In the genomic region with DNA sequence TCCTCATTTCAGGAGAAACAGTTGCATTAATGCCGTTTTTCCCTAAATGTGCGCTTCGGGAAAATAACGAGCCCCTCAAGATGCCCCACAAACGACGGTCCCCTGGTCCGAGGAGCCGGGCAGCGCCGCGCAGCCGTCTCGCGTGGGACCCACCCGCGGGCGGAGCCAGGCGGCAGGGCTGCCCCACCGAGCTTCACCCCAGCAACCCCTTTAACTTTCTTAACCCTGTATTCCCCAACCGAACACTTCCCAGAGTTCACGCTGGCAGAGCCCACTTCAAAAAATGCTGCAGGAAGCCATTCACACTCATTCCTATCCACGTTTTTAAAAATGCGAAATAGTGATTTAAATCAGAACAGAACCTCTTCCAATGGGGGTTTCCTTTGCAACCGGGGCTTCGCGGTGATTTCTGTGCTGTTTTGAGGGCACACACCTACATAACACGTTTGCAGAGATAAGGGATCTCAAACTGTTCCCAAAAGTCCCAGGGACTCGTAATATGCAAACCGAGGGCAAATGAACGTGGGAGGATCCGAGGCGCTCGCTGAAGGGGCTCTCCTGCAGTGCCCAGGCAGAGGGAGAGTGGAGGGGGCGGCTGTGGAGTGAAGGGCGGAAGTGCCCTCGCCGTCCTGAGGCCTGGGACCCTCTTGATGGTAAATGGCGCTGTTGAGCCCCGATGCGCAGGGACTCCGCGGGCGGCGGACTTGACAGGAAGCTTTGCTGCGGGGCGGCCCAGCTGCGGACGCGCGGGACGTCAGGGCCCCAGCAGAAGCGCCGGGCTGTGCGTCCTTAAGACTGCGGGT, we compare ENCODE assay signal across 7 cellular contexts.
A peak's percentile ranks its signal among the peaks of the same experiment; 100 is the strongest.
DNase-seq lines count a peak whose midpoint lies in the region; ATAC-seq and TF ChIP-seq lines count a peak whose summit lies in the region.

No MANE protein-coding gene starts in this region.

- peak overlapping the region; percentile 27 for H3K27ac Mint-ChIP-seq in activated CD4-positive, alpha-beta T cell treated with anti-CD3 and anti-CD28 coated beads, Interleukin-2, amount 10 ng/mL, durations not matched to agents 7 days and 5 days

- peaks cover 0 to 3% of the 10 kb centered on the region in 2 donors for H3K27me3 ChIP-seq in mucosa of rectum (ENCODE audit: control insufficient read depth in 2 of 2, insufficient read depth in 2 of 2, low read length in 2 of 2)
- no peaks in the 10 kb centered on the region for H3K27me3 ChIP-seq in stomach smooth muscle (ENCODE audit: control insufficient read depth in 1 of 2, insufficient read depth in 2 of 2, low read length in 2 of 2)

- CTCF ChIA-PET in HEK293 (lab: Yijun Ruan, JAX): interaction anchor here (0.8 to 1.1 kb wide), 3 partner anchors 40 to 143 kb away, joined by 3 read pairs; no protein-coding TSS in a partner anchor
- CTCF ChIA-PET in activated CD4-positive, alpha-beta T cell treated with anti-CD3 and anti-CD28 coated beads, Interleukin-2, amount 10 ng/mL, durations not matched to agents 7 days and 5 days (lab: Charles Lee): no interaction called here

- H3K9ac ChIP-seq in mucosa of rectum (ENCODE audit: low read depth in 1 of 2, low read length in 2 of 2) (no peak overlapping the region), stomach smooth muscle (ENCODE audit: low read length in 2 of 2) (peak overlapping the region; percentile 40 to 66)

- DNase-seq in NB4 (ENCODE audit: low read depth) (peak; percentile 77), epithelial cell of esophagus (ENCODE audit: low read depth) (peak; percentile 50)
- DNase-seq in activated CD4-positive, alpha-beta T cell treated with anti-CD3 and anti-CD28 coated beads, Interleukin-2, amount 10 ng/mL, durations not matched to agents 7 days and 5 days: peak; percentile 56

- H3K4me3 ChIP-seq in HEK293 (ENCODE audit: low read depth, low read length) (peak overlapping the region; percentile 56), NB4 (ENCODE audit: low read depth, low read length) (peak overlapping the region; percentile 22), epithelial cell of esophagus (ENCODE audit: low read length) (peak overlapping the region; percentile 43), mucosa of rectum (ENCODE audit: low read length in 2 of 2) (peak overlapping the region; percentile 38 to 69), stomach smooth muscle (ENCODE audit: low read length in 2 of 2) (peak overlapping the region; percentile 70 to 83)

- POLR2A ChIA-PET in HEK293 (lab: Yijun Ruan, JAX): interaction anchor here (0.7 kb wide), 1 partner anchor 12 kb away, joined by 4 read pairs; no protein-coding TSS in a partner anchor
- POLR2A ChIA-PET in activated CD4-positive, alpha-beta T cell treated with anti-CD3 and anti-CD28 coated beads, Interleukin-2, amount 10 ng/mL, durations not matched to agents 7 days and 5 days (lab: Charles Lee): no interaction called here

- H3K4me3 Mint-ChIP-seq in activated CD4-positive, alpha-beta T cell treated with anti-CD3 and anti-CD28 coated beads, Interleukin-2, amount 10 ng/mL, durations not matched to agents 7 days and 5 days: peak overlapping the region; percentile 59

- H3K36me3 ChIP-seq in HEK293 (ENCODE audit: control insufficient read depth in 2 of 2, insufficient read depth in 1 of 2, low read length in 2 of 2): no peaks in the 10 kb centered on the region
- no peaks in the 10 kb centered on the region for H3K36me3 ChIP-seq in mucosa of rectum (ENCODE audit: control insufficient read depth in 2 of 2, insufficient read depth in 2 of 2, low read length in 2 of 2)
- H3K36me3 ChIP-seq in stomach smooth muscle (ENCODE audit: control insufficient read depth in 2 of 2, insufficient read depth in 2 of 2, low read length in 2 of 2): no peaks in the 10 kb centered on the region

- H3K4me1 ChIP-seq in HEK293 (ENCODE audit: control insufficient read depth, insufficient read depth, low read length) (no peaks in the 10 kb centered on the region; the same call in 1 of the 2 replicates), mucosa of rectum (ENCODE audit: control insufficient read depth in 2 of 2, insufficient read depth in 2 of 2, low read length in 2 of 2) (no peaks in the 10 kb centered on the region), stomach smooth muscle (ENCODE audit: control insufficient read depth, insufficient read depth, low read length) (peaks cover 6% of the 10 kb centered on the region)

- TF ChIP-seq CTCF in HEK293 (tag by site-specific recombination; IDR thresholded peaks at IDR 0.05) (peak; percentile 72), NB4 (IDR thresholded peaks at IDR 0.05; ENCODE audit: low read depth, low read length) (no peak), epithelial cell of esophagus (IDR thresholded peaks at IDR 0.05; ENCODE audit: insufficient read depth, low read depth, low read length, missing control alignments) (no peak)

- H3K36me3 Mint-ChIP-seq in activated CD4-positive, alpha-beta T cell treated with anti-CD3 and anti-CD28 coated beads, Interleukin-2, amount 10 ng/mL, durations not matched to agents 7 days and 5 days (ENCODE audit: low read depth): no peaks in the 10 kb centered on the region

- ATAC-seq in GM18502 (IDR thresholded peaks at IDR 0.05; ENCODE audit: poor library complexity, unreplicated experiment): peak; percentile 95

- H3K9me3 ChIP-seq in HEK293 (ENCODE audit: control insufficient read depth, insufficient read depth, low read depth, low read length): no peaks in the 10 kb centered on the region
- H3K9me3 ChIP-seq in mucosa of rectum (ENCODE audit: control insufficient read depth in 2 of 2, low read length in 2 of 2): no peaks in the 10 kb centered on the region
- H3K9me3 ChIP-seq in stomach smooth muscle (ENCODE audit: control insufficient read depth in 2 of 2, low read length in 2 of 2): no peaks in the 10 kb centered on the region

- peaks cover 43% of the 10 kb centered on the region for H3K27me3 Mint-ChIP-seq in activated CD4-positive, alpha-beta T cell treated with anti-CD3 and anti-CD28 coated beads, Interleukin-2, amount 10 ng/mL, durations not matched to agents 7 days and 5 days

- peaks cover 13% of the 10 kb centered on the region for H3K4me1 Mint-ChIP-seq in activated CD4-positive, alpha-beta T cell treated with anti-CD3 and anti-CD28 coated beads, Interleukin-2, amount 10 ng/mL, durations not matched to agents 7 days and 5 days

- TF ChIP-seq POLR2A in NB4 (IDR thresholded peaks at IDR 0.05; ENCODE audit: extremely low read depth, insufficient read length): no peak

- peak overlapping the region; percentile 74 for H3K27ac ChIP-seq in HEK293 (ENCODE audit: extremely low read depth, low read depth, low read length)
- H3K27ac ChIP-seq in mucosa of rectum (ENCODE audit: low read depth in 2 of 2, low read length in 2 of 2): no peak overlapping the region
- no peak overlapping the region for H3K27ac ChIP-seq in stomach smooth muscle (ENCODE audit: low read length)

- H3K9me3 Mint-ChIP-seq in activated CD4-positive, alpha-beta T cell treated with anti-CD3 and anti-CD28 coated beads, Interleukin-2, amount 10 ng/mL, durations not matched to agents 7 days and 5 days: no peaks in the 10 kb centered on the region

TF ChIP-seq in HEK293, 187 proteins besides CTCF, POLR2A, EP300 and RAD21 (continues in another document):
- no peak for TF ChIP-seq SALL2 (tag by site-specific recombination; IDR thresholded peaks at IDR 0.05; ENCODE audit: borderline replicate concordance)
- TF ChIP-seq ZNF404 (tag by site-specific recombination; IDR thresholded peaks at IDR 0.05): no peak
- no peak for TF ChIP-seq HOXD13 (CRISPR knock-in tag; IDR thresholded peaks at IDR 0.05; ENCODE audit: borderline replicate concordance)
- no peak for TF ChIP-seq ZNF274 (IDR thresholded peaks at IDR 0.05; ENCODE audit: low read length)
- no peak for TF ChIP-seq ZNF274 (tag by site-specific recombination; IDR thresholded peaks at IDR 0.05; ENCODE audit: borderline replicate concordance)
- no peak for TF ChIP-seq ZNF248 (tag by site-specific recombination; IDR thresholded peaks at IDR 0.05)
- TF ChIP-seq KLF10 (tag by site-specific recombination; IDR thresholded peaks at IDR 0.05): no peak
- no peak for TF ChIP-seq YY2 (tag by site-specific recombination; IDR thresholded peaks at IDR 0.05)
- TF ChIP-seq, protein P1, sequence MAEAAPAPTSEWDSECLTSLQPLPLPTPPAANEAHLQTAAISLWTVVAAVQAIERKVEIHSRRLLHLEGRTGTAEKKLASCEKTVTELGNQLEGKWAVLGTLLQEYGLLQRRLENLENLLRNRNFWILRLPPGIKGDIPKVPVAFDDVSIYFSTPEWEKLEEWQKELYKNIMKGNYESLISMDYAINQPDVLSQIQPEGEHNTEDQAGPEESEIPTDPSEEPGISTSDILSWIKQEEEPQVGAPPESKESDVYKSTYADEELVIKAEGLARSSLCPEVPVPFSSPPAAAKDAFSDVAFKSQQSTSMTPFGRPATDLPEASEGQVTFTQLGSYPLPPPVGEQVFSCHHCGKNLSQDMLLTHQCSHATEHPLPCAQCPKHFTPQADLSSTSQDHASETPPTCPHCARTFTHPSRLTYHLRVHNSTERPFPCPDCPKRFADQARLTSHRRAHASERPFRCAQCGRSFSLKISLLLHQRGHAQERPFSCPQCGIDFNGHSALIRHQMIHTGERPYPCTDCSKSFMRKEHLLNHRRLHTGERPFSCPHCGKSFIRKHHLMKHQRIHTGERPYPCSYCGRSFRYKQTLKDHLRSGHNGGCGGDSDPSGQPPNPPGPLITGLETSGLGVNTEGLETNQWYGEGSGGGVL (tag by site-specific recombination; IDR thresholded peaks at IDR 0.05): peak; percentile 45
- TF ChIP-seq ZNF133 (tag by site-specific recombination; IDR thresholded peaks at IDR 0.05): no peak
- no peak for TF ChIP-seq ZNF843 (tag by site-specific recombination; IDR thresholded peaks at IDR 0.05)
- 0 out of 2 replicates have a peak, but pooled peaks have one; percentile 33 for TF ChIP-seq KLF16 (tag by site-specific recombination; IDR thresholded peaks at IDR 0.05)
- no peak for TF ChIP-seq SCRT1 (tag by site-specific recombination; IDR thresholded peaks at IDR 0.05; ENCODE audit: borderline replicate concordance)
- TF ChIP-seq ZFP37 (tag by site-specific recombination; IDR thresholded peaks at IDR 0.05): no peak
- no peak for TF ChIP-seq ZNF473 (tag by site-specific recombination; IDR thresholded peaks at IDR 0.05)
- TF ChIP-seq, protein P2, sequence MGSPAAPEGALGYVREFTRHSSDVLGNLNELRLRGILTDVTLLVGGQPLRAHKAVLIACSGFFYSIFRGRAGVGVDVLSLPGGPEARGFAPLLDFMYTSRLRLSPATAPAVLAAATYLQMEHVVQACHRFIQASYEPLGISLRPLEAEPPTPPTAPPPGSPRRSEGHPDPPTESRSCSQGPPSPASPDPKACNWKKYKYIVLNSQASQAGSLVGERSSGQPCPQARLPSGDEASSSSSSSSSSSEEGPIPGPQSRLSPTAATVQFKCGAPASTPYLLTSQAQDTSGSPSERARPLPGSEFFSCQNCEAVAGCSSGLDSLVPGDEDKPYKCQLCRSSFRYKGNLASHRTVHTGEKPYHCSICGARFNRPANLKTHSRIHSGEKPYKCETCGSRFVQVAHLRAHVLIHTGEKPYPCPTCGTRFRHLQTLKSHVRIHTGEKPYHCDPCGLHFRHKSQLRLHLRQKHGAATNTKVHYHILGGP (tag by site-specific recombination; IDR thresholded peaks at IDR 0.05): no peak
- TF ChIP-seq ZNF658 (tag by site-specific recombination; IDR thresholded peaks at IDR 0.05): no peak

Comparison
In these comparisons a context has a peak if more than half of its experiments do, and no peak if none do; other contexts are left out.
1. H3K4me3 ChIP-seq: peak in every context shown above with its lines; median percentile 76 in stomach smooth muscle; 56 in HEK293; 54 in mucosa of rectum; 43 in epithelial cell of esophagus; 22 in NB4.
2. H3K9ac ChIP-seq: peak in stomach smooth muscle (2 of 2); none in mucosa of rectum (0 of 2).
3. Peak in every context shown above with its lines, with median percentiles within 50 percentile points of each other: DNase-seq.